In the genomic region with DNA sequence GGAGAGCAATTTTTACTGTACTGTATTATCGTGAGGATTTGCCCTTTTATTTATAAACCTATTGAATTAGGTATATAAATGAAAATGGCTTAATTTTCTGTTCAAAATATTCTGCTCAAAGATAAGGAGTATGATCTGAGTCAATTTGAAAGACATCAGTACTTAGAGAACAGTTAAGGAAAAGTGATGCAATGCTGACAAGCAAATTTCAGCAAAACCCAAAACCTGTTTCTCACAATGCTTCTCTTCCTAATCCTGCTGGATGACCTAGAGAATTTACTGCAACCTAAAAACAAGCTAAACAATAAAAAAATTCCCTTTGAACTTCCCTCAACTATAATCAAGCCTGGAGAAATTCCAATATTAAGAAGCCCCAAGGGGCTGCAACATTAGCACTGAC, we compare ENCODE assay signal across 19 cellular contexts.
A peak's percentile ranks its signal among the peaks of the same experiment; 100 is the strongest.
DNase-seq lines count a peak whose midpoint lies in the region; ATAC-seq, FAIRE-seq and TF ChIP-seq lines count a peak whose summit lies in the region.
"Had no signal": no experiment of that assay in that cellular context is flagged by ENCODE, and none has a peak within 500 bp of the region (broad histone marks: within the 10 kb centered on the region; RNA-seq: fewer than 3 reads in every experiment).

No MANE protein-coding gene starts in this region.

- H3K27ac ChIP-seq in A549 (peak overlapping the region in 1 of 2 experiments; percentile 5; a peak in 1 of 6 replicates), GM23338 (ENCODE audit: low read depth) (no peak overlapping the region)
- H3K27ac ChIP-seq: brain microvascular endothelial cell, coronary artery, prostate gland, suprapubic skin had no signal

- TF ChIP-seq RAD21 in A549 (conservative IDR thresholded peaks at IDR 0.05 in 1 of 2, IDR thresholded peaks at IDR 0.05 in 1 of 2): no peak

- peak; percentile 28 for FAIRE-seq in A549 (lab: Jason Lieb, UNC)
- FAIRE-seq: small intestine had no signal

- H3K4me1 ChIP-seq in A549: peaks cover 8% of the 10 kb centered on the region; the same call in 2 of the 3 replicates
- peaks cover 27% of the 10 kb centered on the region; the same call in 1 of the 2 replicates for H3K4me1 ChIP-seq in GM23338 (ENCODE audit: insufficient read depth)
- H3K4me1 ChIP-seq: prostate gland had no signal

- H3K27me3 ChIP-seq in GM23338 (ENCODE audit: insufficient read depth): no peaks in the 10 kb centered on the region
- H3K27me3 ChIP-seq in H7 (ENCODE audit: control insufficient read depth, insufficient read depth, low read length): no peaks in the 10 kb centered on the region
- H3K27me3 ChIP-seq: brain microvascular endothelial cell, gastrocnemius medialis, suprapubic skin had no signal

- WGBS in A549 (ENCODE audit: missing lambda C conversion rate): 86% methylated on average over 1 of the region's 1 CpG

- H3K27ac Mint-ChIP-seq in GM23338: peak overlapping the region; percentile 94
- H3K27ac Mint-ChIP-seq: nephron had no signal

- H3K4me3 ChIP-seq in A549 (no peak overlapping the region), GM23338 (no peak overlapping the region), H7 (ENCODE audit: insufficient read depth, low read depth, low read length) (no peak overlapping the region)
- H3K4me3 ChIP-seq: coronary artery, gastrocnemius medialis, prostate gland, suprapubic skin had no signal

- no peaks in the 10 kb centered on the region for H3K27me3 Mint-ChIP-seq in GM23338 (ENCODE audit: insufficient read depth, low read depth, poor library complexity)

- H3K36me3 Mint-ChIP-seq in GM23338 (ENCODE audit: low read depth): peaks cover 17% of the 10 kb centered on the region; the same call in 2 of the 3 replicates

- peaks cover 99% of the 10 kb centered on the region for H3K79me2 ChIP-seq in GM23338 (replicated peaks; ENCODE audit: insufficient read depth)

- H3K4me3 Mint-ChIP-seq in GM23338: no peak overlapping the region
- H3K4me3 Mint-ChIP-seq: nephron had no signal

- TF ChIP-seq EP300 in A549 (IDR thresholded peaks at IDR 0.05): no peak

- H3K4me2 ChIP-seq in A549: no peak overlapping the region
- H3K4me2 ChIP-seq in GM23338: 0 out of 2 replicates have a peak overlapping the region, but pooled peaks have one; percentile 6

- no peaks in the 10 kb centered on the region for H3K9me2 ChIP-seq in GM23338 (ENCODE audit: insufficient read depth)

- H3F3A ChIP-seq in GM23338 (replicated peaks; ENCODE audit: low read depth): no peaks in the 10 kb centered on the region

- TF ChIP-seq CTCF in A549 (IDR thresholded peaks at IDR 0.05) (no peak), GM23338 (conservative IDR thresholded peaks at IDR 0.05; ENCODE audit: low read depth in 2 of 2) (no peak)

- DNase-seq in A549 (ENCODE audit: low read depth in 1 of 2, low spot score in 1 of 2) (no peak), GM23338 (ENCODE audit: low spot score) (peak; percentile 12), amniotic epithelial cell (ENCODE audit: low read depth) (peak; percentile 23), iris pigment epithelial cell (ENCODE audit: low read depth) (peak; percentile 30), H7 (no peak)
- DNase-seq: activated naive CD4-positive, alpha-beta T cell treated with anti-CD3 and anti-CD28 coated beads, Interleukin-2, amount 50 U/mL, for 16 hours; activated T-cell treated with anti-CD3 and anti-CD28 coated beads, Interleukin-2, amount 50 U/mL, for 1 hour; brain microvascular endothelial cell; DND-41; gastrocnemius medialis; NCI-H187 treated with DMSO at 0.1 percent for 48 hours; NCI-H345; small intestine had no signal

- H4K20me1 ChIP-seq in GM23338 (replicated peaks; ENCODE audit: insufficient read depth): peaks cover 9% of the 10 kb centered on the region; the same call in 1 of the 2 replicates

- CTCF ChIA-PET in A549 (lab: Yijun Ruan, JAX): interaction anchor here (1.5 kb wide), 1 partner anchor 57 kb away, joined by 3 read pairs; no protein-coding TSS in a partner anchor

- no peak for TF ChIP-seq POLR2A in A549 (IDR thresholded peaks at IDR 0.05; ENCODE audit: low read length)

- H3K9me3 Mint-ChIP-seq in GM23338: peaks cover under 1% of the 10 kb centered on the region; the same call in 2 of the 3 replicates

- H3K36me3 ChIP-seq in GM23338 (ENCODE audit: insufficient read depth) (no peaks in the 10 kb centered on the region), H7 (replicated peaks; ENCODE audit: control insufficient read depth, insufficient read depth, low read length) (no peaks in the 10 kb centered on the region)
- H3K36me3 ChIP-seq: brain microvascular endothelial cell, gastrocnemius medialis, prostate gland, suprapubic skin had no signal

- POLR2A ChIA-PET in A549 (lab: Yijun Ruan, JAX): no interaction called here

- no peaks in the 10 kb centered on the region for H3K9me3 ChIP-seq in A549
- H3K9me3 ChIP-seq: gastrocnemius medialis, prostate gland, suprapubic skin had no signal

- H3K4me1 Mint-ChIP-seq in GM23338: peaks cover 25% of the 10 kb centered on the region

- H2AFZ ChIP-seq in GM23338: no peak overlapping the region

- ATAC-seq in A549 (no peak), GM23338 (no peak), GM18520 (IDR thresholded peaks at IDR 0.05; ENCODE audit: unreplicated experiment) (no peak), GM18909 (IDR thresholded peaks at IDR 0.05; ENCODE audit: poor library complexity, unreplicated experiment) (no peak)
- ATAC-seq: gastrocnemius medialis had no signal

TF ChIP-seq in A549, 52 proteins besides CTCF, POLR2A, EP300 and RAD21:
- no peak for TF ChIP-seq SREBF2 (IDR thresholded peaks at IDR 0.05)
- no peak for TF ChIP-seq TFCP2L1 (CRISPR knock-in tag; IDR thresholded peaks at IDR 0.05)
- no peak for TF ChIP-seq BHLHE40 (IDR thresholded peaks at IDR 0.05; ENCODE audit: low read depth, low read length)
- no peak for TF ChIP-seq KDM1A (IDR thresholded peaks at IDR 0.05; ENCODE audit: low read depth)
- no peak for TF ChIP-seq RNF2 (IDR thresholded peaks at IDR 0.05; ENCODE audit: borderline replicate concordance, low read depth)
- TF ChIP-seq HOXA7 (CRISPR knock-in tag; IDR thresholded peaks at IDR 0.05): no peak
- no peak for TF ChIP-seq EHF (CRISPR knock-in tag; IDR thresholded peaks at IDR 0.05)
- no peak for TF ChIP-seq HDAC2 (IDR thresholded peaks at IDR 0.05)
- no peak for TF ChIP-seq MAFK (IDR thresholded peaks at IDR 0.05; ENCODE audit: partially characterized antibody)

TF ChIP-seq in GM23338, 12 proteins besides CTCF, POLR2A, EP300 and RAD21 (continues in another document):
- TF ChIP-seq CREB1 (CRISPR knock-in tag; IDR thresholded peaks at IDR 0.05; ENCODE audit: low read depth): no peak
- TF ChIP-seq ZNF114 (CRISPR knock-in tag; IDR thresholded peaks at IDR 0.05): no peak
- TF ChIP-seq, protein P1, sequence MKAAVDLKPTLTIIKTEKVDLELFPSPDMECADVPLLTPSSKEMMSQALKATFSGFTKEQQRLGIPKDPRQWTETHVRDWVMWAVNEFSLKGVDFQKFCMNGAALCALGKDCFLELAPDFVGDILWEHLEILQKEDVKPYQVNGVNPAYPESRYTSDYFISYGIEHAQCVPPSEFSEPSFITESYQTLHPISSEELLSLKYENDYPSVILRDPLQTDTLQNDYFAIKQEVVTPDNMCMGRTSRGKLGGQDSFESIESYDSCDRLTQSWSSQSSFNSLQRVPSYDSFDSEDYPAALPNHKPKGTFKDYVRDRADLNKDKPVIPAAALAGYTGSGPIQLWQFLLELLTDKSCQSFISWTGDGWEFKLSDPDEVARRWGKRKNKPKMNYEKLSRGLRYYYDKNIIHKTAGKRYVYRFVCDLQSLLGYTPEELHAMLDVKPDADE (IDR thresholded peaks at IDR 0.05): no peak
- no peak for TF ChIP-seq STAT1 (IDR thresholded peaks at IDR 0.05; ENCODE audit: unreplicated experiment)
- no peak for TF ChIP-seq EZH2phosphoT487 (IDR thresholded peaks at IDR 0.05; ENCODE audit: unreplicated experiment)

Comparison
In these comparisons a context has a peak if more than half of its experiments do, and no peak if none do; other contexts are left out.
1. DNase-seq: peak in GM23338 (single experiment), amniotic epithelial cell (single experiment) and iris pigment epithelial cell (single experiment); none in A549 (0 of 2) and H7 (single experiment).